Comparison of ENCODE assay signal across 9 cellular contexts in genomic region chr15:90037961-90038633, GRCh38. TPM values are rescaled to one million over a fixed set of nuclear protein-coding genes. Genes with fewer than 3 reads are reported as not detected.
A peak's percentile ranks its signal among the peaks of the same experiment; 100 is the strongest.
DNase-seq lines count a peak whose midpoint lies in the region; ATAC-seq and TF ChIP-seq lines count a peak whose summit lies in the region.
"Had no signal": no experiment of that assay in that cellular context is flagged by ENCODE, and none has a peak within 500 bp of the region (broad histone marks: within the 10 kb centered on the region; RNA-seq: fewer than 3 reads in every experiment).

No MANE protein-coding gene starts in this region.

- TF ChIP-seq CTCF in smooth muscle cell (IDR thresholded peaks at IDR 0.05; ENCODE audit: borderline replicate concordance, insufficient read depth, poor library complexity, severe bottlenecking) (no peak), esophagus muscularis mucosa (IDR thresholded peaks at IDR 0.05) (no peak)

- no peaks in the 10 kb centered on the region for H3K36me3 ChIP-seq in smooth muscle cell (ENCODE audit: low read depth)
- no peaks in the 10 kb centered on the region for H3K36me3 ChIP-seq in esophagus muscularis mucosa

- 71% methylated on average over 14 of the region's 14 CpGs for WGBS in smooth muscle cell (ENCODE audit: low lambda C conversion rate)
- WGBS in esophagus muscularis mucosa, result 68% methylated on average over 8 of the region's 14 CpGs

- H3K9me3 ChIP-seq in smooth muscle cell (replicated peaks; ENCODE audit: low read depth), result no peaks in the 10 kb centered on the region
- H3K9me3 ChIP-seq in esophagus muscularis mucosa, result no peaks in the 10 kb centered on the region

- H3K4me2 ChIP-seq in smooth muscle cell, result no peak overlapping the region

- H2AFZ ChIP-seq in smooth muscle cell (ENCODE audit: low read depth), result no peak overlapping the region

- peak overlapping the region; percentile 7 for H3K9ac ChIP-seq in smooth muscle cell (ENCODE audit: low read depth)

- no peak for TF ChIP-seq POLR2A in esophagus muscularis mucosa (IDR thresholded peaks at IDR 0.05; ENCODE audit: low read depth)

- peaks cover 36% of the 10 kb centered on the region for H4K20me1 ChIP-seq in smooth muscle cell (ENCODE audit: low read depth)

- H3F3A ChIP-seq in smooth muscle cell (ENCODE audit: low read depth), result no peaks in the 10 kb centered on the region

- H3K4me3 ChIP-seq in smooth muscle cell (no peak overlapping the region), esophagus muscularis mucosa (no peak overlapping the region)

- H3K27me3 ChIP-seq in smooth muscle cell (ENCODE audit: low read depth) (no peaks in the 10 kb centered on the region), esophagus muscularis mucosa (no peaks in the 10 kb centered on the region)

- H3K4me1 ChIP-seq in smooth muscle cell (ENCODE audit: low read depth), result peaks cover 46% of the 10 kb centered on the region
- H3K4me1 ChIP-seq in esophagus muscularis mucosa, result peaks cover 23 to 67% (median 56%) of the 10 kb centered on the region in 4 donors

- intact Hi-C loops in esophagus muscularis mucosa (cut with DNase I), result no loop called here

- no peak for TF ChIP-seq EP300 in esophagus muscularis mucosa (IDR thresholded peaks at IDR 0.05)

- peaks cover 36% of the 10 kb centered on the region for H3K79me2 ChIP-seq in smooth muscle cell (ENCODE audit: low read depth)

- DNase-seq in Daoy (ENCODE audit: low read depth) (peak; percentile 63), NCI-H226 (peak; percentile 28), smooth muscle cell (lab: John Stamatoyannopoulos, UW; ENCODE audit: unreplicated experiment) (no peak), inferior parietal cortex (ENCODE audit: extremely low spot score) (no peak), esophagus muscularis mucosa (ENCODE audit: extremely low spot score) (no peak), putamen (ENCODE audit: low spot score) (no peak)
- DNase-seq in central memory CD4-positive, alpha-beta T cell, result peak; percentile 56

- peak overlapping the region; percentile 33 for H3K27ac ChIP-seq in smooth muscle cell (ENCODE audit: low read depth)
- H3K27ac ChIP-seq in esophagus muscularis mucosa (replicated peaks in 1 of 4), result no peak overlapping the region

- ATAC-seq in GM21526 (IDR thresholded peaks at IDR 0.05; ENCODE audit: low FRiP score, unreplicated experiment), result peak; percentile 70
- ATAC-seq: HCT116 had no signal

RNA-seq across cellular contexts. Expression of gene ZNF710, which starts 37.0 kb away (rescaled TPM):
- total RNA-seq in Daoy (2014; rRNA removed; shearing (Covaris generic)), result 4.5 and 12.3 TPM in 2 replicates
- total RNA-seq in smooth muscle cell (8.6 and 20.8 TPM in 2 replicates), esophagus muscularis mucosa (10 to 100 TPM in 2 of 4 donors, 1 to 10 TPM in 2; 6.6 to 13.8 (median 10.1) TPM)
- polyA plus RNA-seq in smooth muscle cell, result 10.4 and 14.8 TPM in 2 replicates

Comparison
In these comparisons a context has a peak if more than half of its experiments do, and no peak if none do; other contexts are left out.
1. DNase-seq: peak in Daoy (single experiment), NCI-H226 (single experiment) and central memory CD4-positive, alpha-beta T cell (single experiment); none in smooth muscle cell (single experiment), inferior parietal cortex (single experiment), esophagus muscularis mucosa (single experiment) and putamen (single experiment).